18 cellular contexts compared by ENCODE assay signal in genomic region chr2:36423619-36424120, GRCh38.
DNase-seq lines count a peak whose midpoint lies in the region; ATAC-seq and TF ChIP-seq lines count a peak whose summit lies in the region.
"Had no signal": no experiment of that assay in that cellular context is flagged by ENCODE, and none has a peak within 500 bp of the region (broad histone marks: within the 10 kb centered on the region; RNA-seq: fewer than 3 reads in every experiment).

No MANE protein-coding gene starts in this region.

- H3K4me1 ChIP-seq in skeletal muscle tissue (ENCODE audit: control insufficient read depth in 3 of 3, insufficient read depth in 3 of 3, low read length in 3 of 3), result peaks cover 12 to 53% (median 37%) of the 10 kb centered on the region in 3 donors
- H3K4me1 ChIP-seq: BLaER1 treated with 17β-estradiol and CSF1 and Interleukin-3, amounts not matched to agents 10 nM and 100 nM had no signal

- H3K27ac Mint-ChIP-seq in HFFc6, result peak overlapping the region; percentile 64
- H3K27ac Mint-ChIP-seq: B cell; CD8-positive, alpha-beta T cell; IgD-negative memory B cell had no signal

- no peaks in the 10 kb centered on the region for H3K9me3 ChIP-seq in skeletal muscle tissue (ENCODE audit: control insufficient read depth in 3 of 3, low read length in 3 of 3)
- H3K9me3 ChIP-seq: BLaER1 treated with 17β-estradiol and CSF1 and Interleukin-3, amounts not matched to agents 10 nM and 100 nM had no signal

- no peak overlapping the region for H3K9ac ChIP-seq in skeletal muscle tissue (ENCODE audit: low read depth in 1 of 3, low read length in 3 of 3)
- H3K9ac ChIP-seq: BLaER1 treated with 17β-estradiol and CSF1 and Interleukin-3, amounts not matched to agents 10 nM and 100 nM had no signal

- H3K27me3 Mint-ChIP-seq in HFFc6 (ENCODE audit: insufficient read depth), result peaks cover 43% of the 10 kb centered on the region
- H3K27me3 Mint-ChIP-seq: B cell, IgD-negative memory B cell had no signal

- H3K36me3 ChIP-seq in skeletal muscle tissue (ENCODE audit: control insufficient read depth in 3 of 3, insufficient read depth in 3 of 3, low read length in 3 of 3), result peaks cover 0 to 2% (median 0%) of the 10 kb centered on the region in 3 donors

- TF ChIP-seq CTCF in HFFc6 (IDR thresholded peaks at IDR 0.05) (no peak), coronary artery (IDR thresholded peaks at IDR 0.05) (no peak)

- no peaks in the 10 kb centered on the region for H3K27me3 ChIP-seq in skeletal muscle tissue (ENCODE audit: control insufficient read depth in 3 of 3, insufficient read depth in 3 of 3, low read length in 3 of 3)
- H3K27me3 ChIP-seq: BLaER1 treated with 17β-estradiol and CSF1 and Interleukin-3, amounts not matched to agents 10 nM and 100 nM had no signal

- H3K4me3 ChIP-seq in coronary artery, result no peak overlapping the region
- no peak overlapping the region for H3K4me3 ChIP-seq in skeletal muscle tissue (ENCODE audit: low read length in 3 of 3)
- H3K4me3 ChIP-seq: BLaER1 treated with 17β-estradiol and CSF1 and Interleukin-3, amounts not matched to agents 10 nM and 100 nM had no signal

- intact Hi-C loops in left colon (cut with DNase I, micrococcal nuclease), result no loop called here

- 0 out of 2 replicates have a peak overlapping the region, but pooled peaks have one; percentile 6 for H3K4me3 Mint-ChIP-seq in HFFc6
- H3K4me3 Mint-ChIP-seq: B cell; CD8-positive, alpha-beta T cell; IgD-negative memory B cell had no signal

- peaks cover 99% of the 10 kb centered on the region for H3K4me1 Mint-ChIP-seq in HFFc6 (ENCODE audit: low read depth)
- H3K4me1 Mint-ChIP-seq: B cell, IgD-negative memory B cell had no signal

- peak; percentile 60 for ATAC-seq in left colon
- no peak for ATAC-seq in GM21515 (IDR thresholded peaks at IDR 0.05; ENCODE audit: unreplicated experiment)
- ATAC-seq: CD8-positive, alpha-beta T cell; HCT116; HepG2 had no signal

- H3K27ac ChIP-seq in coronary artery (peak overlapping the region; percentile 18 to 51), skeletal muscle tissue (ENCODE audit: low read depth, low read length) (peak overlapping the region; percentile 43)
- H3K27ac ChIP-seq: BLaER1 treated with 17β-estradiol and CSF1 and Interleukin-3, amounts not matched to agents 10 nM and 100 nM had no signal

- peaks cover 86% of the 10 kb centered on the region for H3K36me3 Mint-ChIP-seq in HFFc6 (ENCODE audit: low read depth)
- H3K36me3 Mint-ChIP-seq: CD8-positive, alpha-beta T cell; IgD-negative memory B cell had no signal

- no peaks in the 10 kb centered on the region for H3K9me3 Mint-ChIP-seq in HFFc6
- H3K9me3 Mint-ChIP-seq: CD8-positive, alpha-beta T cell; IgD-negative memory B cell had no signal

- DNase-seq in HFFc6 (no peak), coronary artery (ENCODE audit: low spot score) (no peak), left colon (no peak), D341Med (ENCODE audit: low spot score) (no peak), NCI-H82 (lab: John Stamatoyannopoulos, UW) (no peak), HPDE6-E6E7 (ENCODE audit: extremely low spot score) (no peak)
- DNase-seq: CD8-positive, alpha-beta T cell; COR-L47; GDM1; GOT3; H7 had no signal
